1 cellular context compared by ENCODE assay signal in genomic region chr13:66528139-66528538, GRCh38.
TF ChIP-seq lines count a peak whose summit lies in the region.

No MANE protein-coding gene starts in this region.

TF ChIP-seq in GM23338, 12 proteins besides CTCF, POLR2A, EP300 and RAD21 (continued from another document):
- no peak for TF ChIP-seq ETS1 (IDR thresholded peaks at IDR 0.05)
- TF ChIP-seq EZH2phosphoT487 (IDR thresholded peaks at IDR 0.05; ENCODE audit: unreplicated experiment) = no peak
- TF ChIP-seq POLR2AphosphoS5 (IDR thresholded peaks at IDR 0.05; ENCODE audit: low read depth) = no peak
- TF ChIP-seq CREB1 (CRISPR knock-in tag; IDR thresholded peaks at IDR 0.05; ENCODE audit: low read depth) = no peak
- no peak for TF ChIP-seq ZNF331 (CRISPR knock-in tag; IDR thresholded peaks at IDR 0.05; ENCODE audit: low read depth)
- no peak for TF ChIP-seq REST (IDR thresholded peaks at IDR 0.05; ENCODE audit: unreplicated experiment)
- no peak for TF ChIP-seq JUNB (IDR thresholded peaks at IDR 0.05; ENCODE audit: unreplicated experiment)
- no peak for TF ChIP-seq STAT1 (IDR thresholded peaks at IDR 0.05; ENCODE audit: unreplicated experiment)
